Comparison of ENCODE assay signal across 8 cellular contexts in the genomic region with DNA sequence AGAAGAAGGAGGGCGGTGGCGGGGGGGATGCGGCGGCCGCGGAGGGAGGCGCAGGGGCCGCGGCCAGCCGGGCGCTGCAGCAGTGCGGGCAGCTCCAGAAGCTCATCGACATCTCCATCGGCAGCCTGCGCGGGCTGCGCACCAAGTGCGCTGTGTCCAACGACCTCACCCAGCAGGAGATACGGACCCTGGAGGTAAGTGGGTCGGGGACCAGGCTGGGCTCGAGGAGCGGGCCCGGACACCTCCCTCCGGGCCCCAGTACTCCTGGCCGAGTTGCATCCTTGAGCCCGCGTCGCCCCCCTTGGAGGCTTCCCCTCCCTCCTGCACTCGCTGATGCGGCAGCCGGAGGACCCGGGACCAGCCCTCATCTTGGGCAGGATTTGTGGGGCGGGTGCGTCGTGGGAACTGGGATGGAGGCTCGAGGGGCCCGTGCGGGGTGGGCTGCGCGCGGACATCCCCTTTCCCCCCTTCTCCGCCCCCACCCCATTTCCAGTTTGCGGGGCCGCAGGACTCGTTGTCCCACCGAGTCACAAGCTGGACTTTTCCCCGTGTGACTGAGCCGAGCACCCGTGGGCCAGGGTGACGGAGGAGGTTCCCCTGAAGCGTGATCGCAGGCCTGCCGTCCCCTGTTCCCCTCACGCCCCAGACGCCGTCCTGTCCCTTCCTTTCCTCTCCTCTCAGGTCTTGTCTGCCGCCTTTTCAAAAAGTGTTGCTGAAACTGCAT. TPM values are rescaled to one million over a fixed set of nuclear protein-coding genes. Genes with fewer than 3 reads are reported as not detected.
DNase-seq lines count a peak whose midpoint lies in the region; ATAC-seq and TF ChIP-seq lines count a peak whose summit lies in the region.

No MANE protein-coding gene starts in this region.

- POLR2A ChIA-PET in activated B cell treated with CpG ODN at 0.5 μM for 24 hours (lab: Charles Lee), result interaction anchor here (0.7 to 5.8 kb wide), 8 partner anchors 10 to 163 kb away, joined by 3 to 61 read pairs (median 10); a partner anchor contains a TSS

- H3K36me3 Mint-ChIP-seq in activated naive CD4-positive, alpha-beta T cell treated with anti-CD3 and anti-CD28 coated beads for 36 hours (ENCODE audit: low read depth), result peaks cover 26% of the 10 kb centered on the region
- H3K36me3 Mint-ChIP-seq in activated B cell treated with CpG ODN at 0.5 μM for 24 hours (ENCODE audit: low read depth), result peaks cover 7% of the 10 kb centered on the region

- peaks cover 49% of the 10 kb centered on the region for H3K4me1 Mint-ChIP-seq in activated naive CD4-positive, alpha-beta T cell treated with anti-CD3 and anti-CD28 coated beads for 36 hours (ENCODE audit: low read depth)
- H3K4me1 Mint-ChIP-seq in activated B cell treated with CpG ODN at 0.5 μM for 24 hours, result peaks cover 25% of the 10 kb centered on the region

- peak overlapping the region; percentile 86 for H3K27ac Mint-ChIP-seq in activated naive CD4-positive, alpha-beta T cell treated with anti-CD3 and anti-CD28 coated beads for 36 hours
- peak overlapping the region; percentile 73 for H3K27ac Mint-ChIP-seq in activated B cell treated with CpG ODN at 0.5 μM for 24 hours

- TF ChIP-seq CTCF in activated B cell treated with CpG ODN at 0.5 μM for 24 hours (IDR thresholded peaks at IDR 0.05), result no peak
- no peak for TF ChIP-seq CTCF in retinal pigment epithelial cell (conservative IDR thresholded peaks at IDR 0.05; ENCODE audit: low read depth, low read length)

- H3K27me3 Mint-ChIP-seq in activated naive CD4-positive, alpha-beta T cell treated with anti-CD3 and anti-CD28 coated beads for 36 hours (ENCODE audit: low read depth), result no peaks in the 10 kb centered on the region
- no peaks in the 10 kb centered on the region for H3K27me3 Mint-ChIP-seq in activated B cell treated with CpG ODN at 0.5 μM for 24 hours

- peak overlapping the region; percentile 93 for H3K4me3 Mint-ChIP-seq in activated naive CD4-positive, alpha-beta T cell treated with anti-CD3 and anti-CD28 coated beads for 36 hours
- peak overlapping the region; percentile 92 for H3K4me3 Mint-ChIP-seq in activated B cell treated with CpG ODN at 0.5 μM for 24 hours

- no peaks in the 10 kb centered on the region for H3K9me3 Mint-ChIP-seq in activated naive CD4-positive, alpha-beta T cell treated with anti-CD3 and anti-CD28 coated beads for 36 hours
- no peaks in the 10 kb centered on the region for H3K9me3 Mint-ChIP-seq in activated B cell treated with CpG ODN at 0.5 μM for 24 hours

- DNase-seq in activated naive CD4-positive, alpha-beta T cell treated with anti-CD3 and anti-CD28 coated beads for 36 hours, result peak; percentile 30
- DNase-seq in activated naive CD4-positive, alpha-beta T cell (lab: John Stamatoyannopoulos, UW), result no peak
- DNase-seq in activated B cell treated with CpG ODN at 0.5 μM for 24 hours (peak; percentile 29), head of caudate nucleus (peak in 24 of 42 donors; percentile 7 to 67 (median 32)), retinal pigment epithelial cell (ENCODE audit: low read depth) (no peak), NCI-H345 (lab: John Stamatoyannopoulos, UW) (no peak)
- DNase-seq in stimulated activated naive CD4-positive, alpha-beta T cell (lab: John Stamatoyannopoulos, UW), result no peak

- CTCF ChIA-PET in activated naive CD4-positive, alpha-beta T cell treated with anti-CD3 and anti-CD28 coated beads for 36 hours (lab: Charles Lee), result interaction anchor here (0.7 to 8.4 kb wide), 15 partner anchors 8 to 144 kb away, joined by 3 to 78 read pairs (median 4); no protein-coding TSS in a partner anchor
- CTCF ChIA-PET in activated B cell treated with CpG ODN at 0.5 μM for 24 hours (lab: Charles Lee), result interaction anchor here (0.8 to 4.7 kb wide), 13 partner anchors 10 to 220 kb away, joined by 3 to 68 read pairs (median 4); no protein-coding TSS in a partner anchor

- H3K4me3 ChIP-seq in retinal pigment epithelial cell (ENCODE audit: low read length), result peak overlapping the region; percentile 61

- intact Hi-C loops in activated naive CD4-positive, alpha-beta T cell treated with anti-CD3 and anti-CD28 coated beads for 36 hours (cut with micrococcal nuclease), result loop anchor here (1.0 to 2.0 kb wide), 8 partner anchors 9 to 163 kb away; a partner anchor contains a TSS
- intact Hi-C loops in activated B cell treated with CpG ODN at 0.5 μM for 24 hours (cut with micrococcal nuclease) (loop anchor here (1.0 to 5.0 kb wide), 9 partner anchors 16 to 220 kb away; a partner anchor contains a TSS), head of caudate nucleus (cut with DNase I) (loop anchor here (2.0 to 10.0 kb wide), 3 partner anchors 102 to 222 kb away; no protein-coding TSS in a partner anchor)

- ATAC-seq in activated B cell treated with CpG ODN at 0.5 μM for 24 hours (ENCODE audit: low read depth) (no peak), HG02678 (IDR thresholded peaks at IDR 0.05; ENCODE audit: unreplicated experiment) (no peak)

RNA-seq across cellular contexts. Expression of a gene that starts 0.6 kb away (rescaled TPM):
- 100 to 1,000 TPM; 179 to 189 TPM for total RNA-seq in activated naive CD4-positive, alpha-beta T cell treated with anti-CD3 and anti-CD28 coated beads for 36 hours
- 90.1 and 114 TPM in 2 replicates for total RNA-seq in activated B cell treated with CpG ODN at 0.5 μM for 24 hours

Comparison
In these comparisons a context has a peak if more than half of its experiments do, and no peak if none do; other contexts are left out.
1. DNase-seq: peak in activated naive CD4-positive, alpha-beta T cell treated with anti-CD3 and anti-CD28 coated beads for 36 hours (single experiment), activated B cell treated with CpG ODN at 0.5 μM for 24 hours (single experiment) and head of caudate nucleus (24 of 42); none in activated naive CD4-positive, alpha-beta T cell (0 of 4), retinal pigment epithelial cell (single experiment), NCI-H345 (single experiment) and stimulated activated naive CD4-positive, alpha-beta T cell (0 of 6).